ENCODE assay signal across 29 cellular contexts in the genomic region with DNA sequence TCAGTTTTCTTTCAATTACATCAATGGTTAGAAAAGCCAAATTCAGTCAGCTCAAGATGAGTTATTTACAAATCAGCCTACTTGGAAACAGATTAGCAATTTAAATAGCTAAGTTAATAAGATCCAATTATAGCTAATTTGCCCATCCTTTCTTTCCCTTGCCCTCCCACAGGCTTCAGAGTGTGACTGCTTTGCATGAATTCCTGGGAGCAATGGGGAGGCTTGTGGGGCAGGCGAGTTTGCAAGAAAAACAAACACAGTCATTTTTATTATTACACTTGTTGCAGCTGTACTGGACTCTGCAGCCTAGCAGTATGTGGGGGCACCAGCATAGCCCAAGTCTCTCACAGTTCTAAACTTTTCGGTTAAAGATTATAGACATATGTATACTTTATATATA.
"Had no signal": no experiment of that assay in that cellular context is flagged by ENCODE, and none has a peak within 500 bp of the region (broad histone marks: within the 10 kb centered on the region; RNA-seq: fewer than 3 reads in every experiment).

No MANE protein-coding gene starts in this region.

- ATAC-seq: activated naive CD4-positive, alpha-beta T cell treated with anti-CD3 and anti-CD28 coated beads, Interleukin-2, amount 50 U/mL, for 72 hours; activated T-helper 17 cell treated with anti-CD3 and anti-CD28 coated beads, Interleukin-2, amount 50 U/mL, for 72 hours; esophagus mucosa; naive thymus-derived CD4-positive, alpha-beta T cell; psoas muscle; stimulated activated effector memory CD8-positive, alpha-beta T cell treated with anti-CD3 and anti-CD28 coated beads, Interleukin-12 subunit alpha, Interleukin-12 subunit beta, amount 100 ng/mL, for 72 hours; stimulated activated naive CD8-positive, alpha-beta T cell treated with anti-CD3 and anti-CD28 coated beads, Interleukin-15, amount 100 ng/mL, for 72 hours had no signal

- H3K27ac ChIP-seq: breast epithelium, parathyroid adenoma, psoas muscle, sigmoid colon, vagina, WERI-Rb-1 had no signal

- H3K9me3 ChIP-seq: breast epithelium, psoas muscle, sigmoid colon, vagina had no signal

- H3K27me3 ChIP-seq: breast epithelium, sigmoid colon, vagina had no signal

- DNase-seq: activated CD4-positive, alpha-beta memory T cell treated with anti-CD3 and anti-CD28 coated beads, Interleukin-2, amount 10 ng/mL, durations not matched to agents 7 days and 5 days; activated CD4-positive, alpha-beta T cell treated with anti-CD3 and anti-CD28 coated beads, Interleukin-2, amount 10 ng/mL, durations not matched to agents 24 days and 14 days; activated CD4-positive, CD25-positive, alpha-beta regulatory T cell treated with anti-CD3 and anti-CD28 coated beads, Interleukin-2, amount 50 U/mL, for 72 hours; activated CD8-positive, alpha-beta memory T cell treated with anti-CD3 and anti-CD28 coated beads, Interleukin-2, amount 50 U/mL, for 48 hours; activated naive CD4-positive, alpha-beta T cell; activated T-cell treated with anti-CD3 and anti-CD28 coated beads, Interleukin-2, amount 50 U/mL, for 24 hours; central memory CD4-positive, alpha-beta T cell; foreskin fibroblast; head of caudate nucleus; hippocampal formation; immature natural killer cell; midbrain; naive thymus-derived CD4-positive, alpha-beta T cell; occipital lobe; psoas muscle; sigmoid colon; small intestine; stimulated activated CD4-positive, alpha-beta T cell treated with anti-CD3 and anti-CD28 coated beads, Interleukin-4, amount 100 ng/mL, for 24 hours; stimulated activated naive CD8-positive, alpha-beta T cell treated with anti-CD3 and anti-CD28 coated beads, Interleukin-15, amount 100 ng/mL, for 72 hours; substantia nigra; T1000; WERI-Rb-1 had no signal

- H3K36me3 ChIP-seq: breast epithelium, sigmoid colon, vagina, WERI-Rb-1 had no signal

- H3K4me3 ChIP-seq: breast epithelium, psoas muscle, sigmoid colon, vagina had no signal

- H3K4me1 ChIP-seq: breast epithelium, parathyroid adenoma, sigmoid colon, vagina had no signal
